Comparison of ENCODE assay signal across 20 cellular contexts in genomic region chr2:230706966-230707365, GRCh38.
"Had no signal": no experiment of that assay in that cellular context is flagged by ENCODE, and none has a peak within 500 bp of the region (broad histone marks: within the 10 kb centered on the region; RNA-seq: fewer than 3 reads in every experiment).

No MANE protein-coding gene starts in this region.

- DNase-seq: activated CD4-positive, alpha-beta T cell treated with anti-CD3 and anti-CD28 coated beads for 48 hours; activated CD4-positive, alpha-beta T cell treated with anti-CD3 and anti-CD28 coated beads, Interleukin-2, amount 50 U/mL, for 4 hours; activated CD4-positive, CD25-positive, alpha-beta regulatory T cell treated with anti-CD3 and anti-CD28 coated beads, Interleukin-2, amount 50 U/mL, for 72 hours; activated gamma-delta T cell treated with Interleukin-2 at 50 U/mL for 16 hours; activated naive CD4-positive, alpha-beta T cell treated with anti-CD3 and anti-CD28 coated beads, Interleukin-2, amount 10 ng/mL, durations not matched to agents 7 days and 5 days; activated naive CD8-positive, alpha-beta T cell treated with anti-CD3 and anti-CD28 coated beads for 36 hours; activated T-cell treated with anti-CD3 and anti-CD28 coated beads for 4 hours; activated T-cell treated with anti-CD3 and anti-CD28 coated beads, Interleukin-2, amount 50 U/mL, for 48 hours; anterior cingulate cortex; KG1; NCI-H1048; NCI-H146; NCI-H1930; NCI-H446; NCI-H524; SIG-M5; T-helper 17 cell; T-helper 9 cell had no signal

- H3K36me3 Mint-ChIP-seq: WTC11 had no signal

- H3K27ac Mint-ChIP-seq: activated naive CD4-positive, alpha-beta T cell treated with anti-CD3 and anti-CD28 coated beads, Interleukin-2, amount 10 ng/mL, durations not matched to agents 7 days and 5 days; activated naive CD8-positive, alpha-beta T cell treated with anti-CD3 and anti-CD28 coated beads for 36 hours; activated T-helper 2 cell treated with anti-CD3 and anti-CD28 coated beads, Interferon-gamma antibody, Interleukin-2, Interleukin-4, amounts not matched to agents 10 μg/mL and 5 μg/mL and 100 μg/mL, durations not matched to agents 14 hours and 24 hours and 36 hours; T-helper 17 cell; WTC11 had no signal

- H3K27me3 Mint-ChIP-seq: activated naive CD8-positive, alpha-beta T cell treated with anti-CD3 and anti-CD28 coated beads for 36 hours; T-helper 17 cell had no signal

- H3K4me3 Mint-ChIP-seq: activated naive CD4-positive, alpha-beta T cell treated with anti-CD3 and anti-CD28 coated beads, Interleukin-2, amount 10 ng/mL, durations not matched to agents 7 days and 5 days; activated naive CD8-positive, alpha-beta T cell treated with anti-CD3 and anti-CD28 coated beads for 36 hours; T-helper 17 cell; WTC11 had no signal
